ENCODE assay signal across 8 cellular contexts in genomic region chr1:53946252-53947171, GRCh38. TPM values are rescaled to one million over a fixed set of nuclear protein-coding genes. Genes with fewer than 3 reads are reported as not detected.
DNase-seq lines count a peak whose midpoint lies in the region; ATAC-seq, FAIRE-seq and TF ChIP-seq lines count a peak whose summit lies in the region.

TSS of gene LRRC42 (plus strand) at chr1:53946350. CDS start at chr1:53952000, 5,650 bp downstream.

- no peaks in the 10 kb centered on the region for H3K36me3 ChIP-seq in effector memory CD4-positive, alpha-beta T cell (ENCODE audit: control insufficient read depth, insufficient read depth, low read length)
- no peaks in the 10 kb centered on the region for H3K36me3 ChIP-seq in mucosa of descending colon (ENCODE audit: low read depth)

- intact Hi-C loops in mucosa of descending colon (cut with DNase I, micrococcal nuclease), result loop anchor here in 1 of 2 donors (10.0 kb wide), 1 partner anchor 52 kb away; the partner anchor contains the start of gene DIO1

- peak; percentile 64 for ATAC-seq in GM18868 (IDR thresholded peaks at IDR 0.05; ENCODE audit: unreplicated experiment)
- ATAC-seq in HG03045 (IDR thresholded peaks at IDR 0.05; ENCODE audit: unreplicated experiment), result peak; percentile 67
- peak; percentile 86 for ATAC-seq in mucosa of descending colon

- no peak for TF ChIP-seq CTCF in mucosa of descending colon (IDR thresholded peaks at IDR 0.05)

- DNase-seq in CMK (ENCODE audit: low read depth) (peak; percentile 68), RPMI8226 (peak; percentile 89), mucosa of descending colon (no peak), NCI-H1436 (lab: John Stamatoyannopoulos, UW) (no peak), RCC 7860 (ENCODE audit: low spot score) (no peak)
- DNase-seq in effector memory CD4-positive, alpha-beta T cell, result no peak

- peaks cover 15% of the 10 kb centered on the region for H3K4me1 ChIP-seq in effector memory CD4-positive, alpha-beta T cell (ENCODE audit: control insufficient read depth, insufficient read depth, low read length, poor library complexity, severe bottlenecking)
- peaks cover 22% of the 10 kb centered on the region for H3K4me1 ChIP-seq in mucosa of descending colon (ENCODE audit: low read depth)

- no peaks in the 10 kb centered on the region for H3K27me3 ChIP-seq in effector memory CD4-positive, alpha-beta T cell (replicated peaks; ENCODE audit: control insufficient read depth, insufficient read depth, low read length, poor library complexity, severe bottlenecking)

- no peaks in the 10 kb centered on the region for H3K9me3 ChIP-seq in effector memory CD4-positive, alpha-beta T cell (ENCODE audit: control insufficient read depth, low read length)
- no peaks in the 10 kb centered on the region for H3K9me3 ChIP-seq in mucosa of descending colon

- peak within 1 kb of the TSS; percentile 89 for H3K4me3 ChIP-seq in effector memory CD4-positive, alpha-beta T cell (ENCODE audit: insufficient read depth, low read depth, low read length, poor library complexity, severe bottlenecking)
- peak within 1 kb of the TSS; percentile 47 for H3K4me3 ChIP-seq in mucosa of descending colon

- H3K27ac ChIP-seq in effector memory CD4-positive, alpha-beta T cell (ENCODE audit: insufficient read depth, low read length, poor library complexity, severe bottlenecking), result peak within 1 kb of the TSS; percentile 80

- no peak for FAIRE-seq in RCC 7860 (lab: Jason Lieb, UNC)

RNA-seq across cellular contexts. Expression of gene LRRC42, which starts in this region (rescaled TPM):
- 10 to 100 TPM; 16.5 to 19.4 (median 19.0) TPM for total RNA-seq in mucosa of descending colon

Comparison
In these comparisons a context has a peak if more than half of its experiments do, and no peak if none do; other contexts are left out.
1. DNase-seq: peak in CMK (single experiment) and RPMI8226 (single experiment); none in effector memory CD4-positive, alpha-beta T cell (0 of 3), mucosa of descending colon (0 of 3), NCI-H1436 (single experiment) and RCC 7860 (single experiment).
2. Peak in every context shown above with its lines, with median percentiles within 50 percentile points of each other: ATAC-seq.